Comparison of ENCODE assay signal across 8 cellular contexts in genomic region chr6:46490425-46491200, GRCh38. TPM values are rescaled to one million over a fixed set of nuclear protein-coding genes. Genes with fewer than 3 reads are reported as not detected.
DNase-seq lines count a peak whose midpoint lies in the region; ATAC-seq and TF ChIP-seq lines count a peak whose summit lies in the region.

No MANE protein-coding gene starts in this region.

- H3K9me3 Mint-ChIP-seq in activated CD8-positive, alpha-beta memory T cell treated with anti-CD3 and anti-CD28 coated beads, Interleukin-2, amount 10 ng/mL, durations not matched to agents 7 days and 5 days (ENCODE audit: low read depth): no peaks in the 10 kb centered on the region

- DNase-seq in activated CD8-positive, alpha-beta memory T cell treated with anti-CD3 and anti-CD28 coated beads, Interleukin-2, amount 10 ng/mL, durations not matched to agents 7 days and 5 days: no peak
- no peak for DNase-seq in activated CD8-positive, alpha-beta memory T cell treated with anti-CD3 and anti-CD28 coated beads, Interleukin-2, amount 50 U/mL, for 4 hours
- DNase-seq in PC-9: peak in 1 of 2 experiments; percentile 1
- DNase-seq in myocyte (ENCODE audit: low read depth): peak; percentile 6
- no peak for DNase-seq in activated CD4-positive, alpha-beta T cell treated with anti-CD3 and anti-CD28 coated beads, Interleukin-2, amount 50 U/mL, for 4 hours
- no peak for DNase-seq in activated gamma-delta T cell (lab: John Stamatoyannopoulos, UW)

- H3K4me1 Mint-ChIP-seq in activated CD8-positive, alpha-beta memory T cell treated with anti-CD3 and anti-CD28 coated beads, Interleukin-2, amount 10 ng/mL, durations not matched to agents 7 days and 5 days: peaks cover 4% of the 10 kb centered on the region

- BruUV-seq in PC-9 (replicated peaks; lab: Mats Ljungman, UMichigan): no TSS peak

- peaks cover 24% of the 10 kb centered on the region for H3K27me3 ChIP-seq in PC-9 (ENCODE audit: insufficient read depth, low read depth)
- H3K27me3 ChIP-seq in esophagus (ENCODE audit: control insufficient read depth in 1 of 2, insufficient read depth in 2 of 2, low read length in 2 of 2): peaks cover 0 to 3% of the 10 kb centered on the region in 2 donors

- 3 to 5% methylated on average over 43 to 56 of the region's 56 CpGs for WGBS in esophagus, 2 donors

- no peak for ATAC-seq in activated CD8-positive, alpha-beta memory T cell treated with anti-CD3 and anti-CD28 coated beads, Interleukin-2, amount 10 ng/mL, durations not matched to agents 7 days and 5 days
- ATAC-seq in GM21825 (IDR thresholded peaks at IDR 0.05; ENCODE audit: unreplicated experiment): no peak

- H3K9me2 ChIP-seq in PC-9 (ENCODE audit: insufficient read depth): peaks cover 4% of the 10 kb centered on the region; the same call in 1 of the 2 replicates

- peak overlapping the region; percentile 75; the same call in 1 of the 2 replicates for H3K4me3 ChIP-seq in PC-9
- peak overlapping the region; percentile 65 to 70 for H3K4me3 ChIP-seq in esophagus (ENCODE audit: low read depth in 1 of 2, low read length in 2 of 2)

- no peaks in the 10 kb centered on the region for H3K36me3 ChIP-seq in PC-9 (ENCODE audit: low read depth)
- H3K36me3 ChIP-seq in esophagus (ENCODE audit: control insufficient read depth in 2 of 2, insufficient read depth in 2 of 2, low read length in 1 of 2): no peaks in the 10 kb centered on the region

- H4K20me1 ChIP-seq in PC-9 (ENCODE audit: insufficient read depth): no peaks in the 10 kb centered on the region

- CTCF ChIA-PET in activated CD8-positive, alpha-beta memory T cell treated with anti-CD3 and anti-CD28 coated beads, Interleukin-2, amount 10 ng/mL, durations not matched to agents 7 days and 5 days (lab: Charles Lee): interaction anchor here (1.1 kb wide), 1 partner anchor 17 kb away, joined by 3 read pairs; no protein-coding TSS in a partner anchor
- CTCF ChIA-PET in PC-9 (lab: Charles Lee): interaction anchor here (0.6 kb wide), 1 partner anchor 513 kb away, joined by 8 read pairs; no protein-coding TSS in a partner anchor

- H3F3A ChIP-seq in PC-9 (ENCODE audit: insufficient read depth, low read depth): no peaks in the 10 kb centered on the region; the same call in 1 of the 2 replicates

- H3K9me3 ChIP-seq in PC-9 (ENCODE audit: insufficient read depth, low read depth): no peaks in the 10 kb centered on the region
- no peaks in the 10 kb centered on the region for H3K9me3 ChIP-seq in esophagus (ENCODE audit: control insufficient read depth in 2 of 2, insufficient read depth in 1 of 2, low read depth in 1 of 2, low read length in 1 of 2)

- no peak overlapping the region for H3K27ac Mint-ChIP-seq in activated CD8-positive, alpha-beta memory T cell treated with anti-CD3 and anti-CD28 coated beads, Interleukin-2, amount 10 ng/mL, durations not matched to agents 7 days and 5 days

- H3K79me2 ChIP-seq in PC-9 (ENCODE audit: low read depth): no peaks in the 10 kb centered on the region

- H3K36me3 Mint-ChIP-seq in activated CD8-positive, alpha-beta memory T cell treated with anti-CD3 and anti-CD28 coated beads, Interleukin-2, amount 10 ng/mL, durations not matched to agents 7 days and 5 days: peaks cover 1% of the 10 kb centered on the region

- H3K4me1 ChIP-seq in PC-9 (replicated peaks; ENCODE audit: insufficient read depth) (0 out of 2 replicates have a peak, but pooled peaks cover 6% of the 10 kb centered on the region), esophagus (ENCODE audit: control insufficient read depth in 2 of 2, insufficient read depth in 2 of 2, low read length in 1 of 2) (no peaks in the 10 kb centered on the region)

- peak overlapping the region; percentile 38 for H3K4me3 Mint-ChIP-seq in activated CD8-positive, alpha-beta memory T cell treated with anti-CD3 and anti-CD28 coated beads, Interleukin-2, amount 10 ng/mL, durations not matched to agents 7 days and 5 days

- peaks cover 78% of the 10 kb centered on the region for H3K27me3 Mint-ChIP-seq in activated CD8-positive, alpha-beta memory T cell treated with anti-CD3 and anti-CD28 coated beads, Interleukin-2, amount 10 ng/mL, durations not matched to agents 7 days and 5 days

- intact Hi-C loops in PC-9 (cut with micrococcal nuclease; ENCODE audit: unreplicated experiment): no loop called here

- H2AFZ ChIP-seq in PC-9: no peak overlapping the region

- POLR2A ChIA-PET in PC-9 (lab: Charles Lee; ENCODE audit: unreplicated experiment): no interaction called here

- H3K4me2 ChIP-seq in PC-9: peak overlapping the region; percentile 98

- H3K27ac ChIP-seq in PC-9 (no peak overlapping the region), esophagus (ENCODE audit: low read depth in 2 of 2, low read length in 1 of 2) (peak overlapping the region; percentile 45 to 70)

- TF ChIP-seq CTCF in PC-9 (conservative IDR thresholded peaks at IDR 0.05): peak; percentile 61

RNA-seq across cellular contexts. Expression of gene RCAN2, which starts 0.6 kb away (rescaled TPM):
- total RNA-seq in activated CD8-positive, alpha-beta memory T cell treated with anti-CD3 and anti-CD28 coated beads, Interleukin-2, amount 10 ng/mL, durations not matched to agents 7 days and 5 days: 1 to 10 TPM in 1 of 2 experiments, under 1 TPM in 1; 0.91 to 3.4 TPM
- total RNA-seq in PC-9 (2021) (0.44 and 0.68 TPM in 2 replicates), myocyte (1.2 and 1.4 TPM in 2 replicates)
- polyA plus RNA-seq in esophagus: 1 to 10 TPM; 2.1 to 4.8 TPM
- polyA plus RNA-seq in myocyte (2012): 6.9 TPM
